Comparison of ENCODE assay signal across 8 cellular contexts in genomic region chr10:70461397-70462348, GRCh38. TPM values are rescaled to one million over a fixed set of nuclear protein-coding genes. Genes with fewer than 3 reads are reported as not detected.
DNase-seq lines count a peak whose midpoint lies in the region; ATAC-seq and TF ChIP-seq lines count a peak whose summit lies in the region.

No MANE protein-coding gene starts in this region.

- H3K27me3 Mint-ChIP-seq in nephron (ENCODE audit: low read depth), result peaks cover 59% of the 10 kb centered on the region

- ATAC-seq in GM21367 (IDR thresholded peaks at IDR 0.05; ENCODE audit: unreplicated experiment) (no peak), GM21825 (IDR thresholded peaks at IDR 0.05; ENCODE audit: unreplicated experiment) (no peak)

- H3K4me1 Mint-ChIP-seq in nephron, result peaks cover 14% of the 10 kb centered on the region

- H3K9me3 Mint-ChIP-seq in nephron, result no peaks in the 10 kb centered on the region

- peak overlapping the region in 2 of 3 experiments; percentile 7 to 52 for H3K27ac Mint-ChIP-seq in nephron

- DNase-seq in A172 (ENCODE audit: low spot score) (peak; percentile 66), ELR (ENCODE audit: low read depth) (peak; percentile 73), NAMALWA (ENCODE audit: low spot score) (peak; percentile 49), fibroblast of gingiva (ENCODE audit: low read depth) (peak; percentile 30)
- DNase-seq in activated CD8-positive, alpha-beta memory T cell treated with anti-CD3 and anti-CD28 coated beads, Interleukin-2, amount 50 U/mL, for 4 hours, result peak; percentile 57

- H3K4me3 Mint-ChIP-seq in nephron, result peak overlapping the region in 1 of 3 experiments; percentile 21

- H3K36me3 Mint-ChIP-seq in nephron (ENCODE audit: low read depth), result no peaks in the 10 kb centered on the region

- TF ChIP-seq CTCF in nephron (IDR thresholded peaks at IDR 0.05; ENCODE audit: unreplicated experiment in 3 of 3), result peak; percentile 83 to 90 (median 86)

RNA-seq across cellular contexts. Expression of gene PALD1, which starts 16.9 kb away (rescaled TPM):
- 4.0 and 5.8 TPM in 2 replicates for total RNA-seq in A172 (2014; rRNA removed; shearing (Covaris generic))

RNA-seq across cellular contexts. Expression of gene NODAL, which starts 20.2 kb away (rescaled TPM):
- not detected in 2 replicates for total RNA-seq in A172 (2014; rRNA removed; shearing (Covaris generic))

RNA-seq across cellular contexts. Expression of gene EIF4EBP2, which starts 57.7 kb away (rescaled TPM):
- 30.2 and 31.6 TPM in 2 replicates for total RNA-seq in A172 (2014; rRNA removed; shearing (Covaris generic))
